Comparison of ENCODE assay signal across 1 cellular context in the genomic region with DNA sequence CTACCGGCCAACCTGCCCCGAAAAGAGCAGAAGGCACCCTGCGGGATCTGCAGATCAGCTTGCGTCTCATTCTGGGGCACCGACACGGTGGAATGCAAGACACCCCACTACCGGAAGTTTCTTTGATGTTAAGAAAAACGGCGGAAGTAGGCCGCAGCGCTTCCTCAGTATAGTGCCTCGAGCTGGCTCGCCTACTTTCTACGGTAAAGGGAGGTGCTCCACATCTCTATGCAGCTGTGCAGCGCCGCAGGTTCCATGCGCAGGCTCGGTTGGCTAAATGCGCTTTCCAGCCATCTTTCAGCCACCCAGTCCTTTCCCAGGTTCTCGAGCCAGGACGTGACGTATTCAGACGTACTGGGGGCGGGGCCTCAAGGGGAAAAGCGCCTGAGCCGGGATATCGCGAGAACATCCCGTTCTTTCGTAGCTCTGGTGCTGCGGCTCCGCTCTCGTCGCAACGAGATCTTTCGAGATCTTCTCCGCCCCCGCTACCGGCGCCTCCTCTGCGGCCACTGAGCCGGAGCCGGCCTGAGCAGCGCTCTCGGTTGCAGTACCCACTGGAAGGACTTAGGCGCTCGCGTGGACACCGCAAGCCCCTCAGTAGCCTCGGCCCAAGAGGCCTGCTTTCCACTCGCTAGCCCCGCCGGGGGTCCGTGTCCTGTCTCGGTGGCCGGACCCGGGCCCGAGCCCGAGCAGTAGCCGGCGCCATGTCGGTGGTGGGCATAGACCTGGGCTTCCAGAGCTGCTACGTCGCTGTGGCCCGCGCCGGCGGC.
TF ChIP-seq lines count a peak whose summit lies in the region.

A gene (plus strand): TSS at position 467 of the 770 bp plus-strand sequence. CDS start 238 bp downstream, at position 705.

TF ChIP-seq in HepG2, 621 proteins besides CTCF, POLR2A, EP300 and RAD21 (continued from another document):
- TF ChIP-seq, protein P1, sequence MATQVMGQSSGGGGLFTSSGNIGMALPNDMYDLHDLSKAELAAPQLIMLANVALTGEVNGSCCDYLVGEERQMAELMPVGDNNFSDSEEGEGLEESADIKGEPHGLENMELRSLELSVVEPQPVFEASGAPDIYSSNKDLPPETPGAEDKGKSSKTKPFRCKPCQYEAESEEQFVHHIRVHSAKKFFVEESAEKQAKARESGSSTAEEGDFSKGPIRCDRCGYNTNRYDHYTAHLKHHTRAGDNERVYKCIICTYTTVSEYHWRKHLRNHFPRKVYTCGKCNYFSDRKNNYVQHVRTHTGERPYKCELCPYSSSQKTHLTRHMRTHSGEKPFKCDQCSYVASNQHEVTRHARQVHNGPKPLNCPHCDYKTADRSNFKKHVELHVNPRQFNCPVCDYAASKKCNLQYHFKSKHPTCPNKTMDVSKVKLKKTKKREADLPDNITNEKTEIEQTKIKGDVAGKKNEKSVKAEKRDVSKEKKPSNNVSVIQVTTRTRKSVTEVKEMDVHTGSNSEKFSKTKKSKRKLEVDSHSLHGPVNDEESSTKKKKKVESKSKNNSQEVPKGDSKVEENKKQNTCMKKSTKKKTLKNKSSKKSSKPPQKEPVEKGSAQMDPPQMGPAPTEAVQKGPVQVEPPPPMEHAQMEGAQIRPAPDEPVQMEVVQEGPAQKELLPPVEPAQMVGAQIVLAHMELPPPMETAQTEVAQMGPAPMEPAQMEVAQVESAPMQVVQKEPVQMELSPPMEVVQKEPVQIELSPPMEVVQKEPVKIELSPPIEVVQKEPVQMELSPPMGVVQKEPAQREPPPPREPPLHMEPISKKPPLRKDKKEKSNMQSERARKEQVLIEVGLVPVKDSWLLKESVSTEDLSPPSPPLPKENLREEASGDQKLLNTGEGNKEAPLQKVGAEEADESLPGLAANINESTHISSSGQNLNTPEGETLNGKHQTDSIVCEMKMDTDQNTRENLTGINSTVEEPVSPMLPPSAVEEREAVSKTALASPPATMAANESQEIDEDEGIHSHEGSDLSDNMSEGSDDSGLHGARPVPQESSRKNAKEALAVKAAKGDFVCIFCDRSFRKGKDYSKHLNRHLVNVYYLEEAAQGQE (IDR thresholded peaks at IDR 0.05; ENCODE audit: borderline replicate concordance in 1 of 2, low read depth in 1 of 2, low read length in 2 of 2): peak in 1 of 2 experiments; percentile 74; a peak in 1 of 4 replicates
- TF ChIP-seq PHF5A (CRISPR knock-in tag; IDR thresholded peaks at IDR 0.05; ENCODE audit: low read depth, unreplicated experiment) (no peak), TCF7L2 (IDR thresholded peaks at IDR 0.05; ENCODE audit: low read depth, low read length) (no peak), ZNF253 (CRISPR knock-in tag; IDR thresholded peaks at IDR 0.05; ENCODE audit: borderline replicate concordance) (no peak), ZFP37 (CRISPR knock-in tag; IDR thresholded peaks at IDR 0.05; ENCODE audit: borderline replicate concordance) (no peak), MEIS2 (CRISPR knock-in tag; IDR thresholded peaks at IDR 0.05) (peak; percentile 18; the same call in 1 of the 2 replicates), SMYD3 (CRISPR knock-in tag; IDR thresholded peaks at IDR 0.05) (peak; percentile 37; the same call in 1 of the 2 replicates), ZNF17 (CRISPR knock-in tag; IDR thresholded peaks at IDR 0.05) (no peak), NKX3-1 (CRISPR knock-in tag; IDR thresholded peaks at IDR 0.05) (no peak; the same call in 1 of the 2 replicates), FOSL2 (CRISPR knock-in tag; IDR thresholded peaks at IDR 0.05) (no peak; the same call in 1 of the 2 replicates), ZBTB21 (CRISPR knock-in tag; IDR thresholded peaks at IDR 0.05) (peak; percentile 88), ZNF496 (CRISPR knock-in tag; IDR thresholded peaks at IDR 0.05; ENCODE audit: insufficient replicate concordance) (no peak), HOXD1 (CRISPR knock-in tag; IDR thresholded peaks at IDR 0.05) (no peak; the same call in none of the 2 replicates), ZBTB42 (CRISPR knock-in tag; IDR thresholded peaks at IDR 0.05) (no peak; the same call in 1 of the 2 replicates), ZBTB8A (CRISPR knock-in tag; IDR thresholded peaks at IDR 0.05; ENCODE audit: borderline replicate concordance, low read depth) (no peak), HNRNPL (IDR thresholded peaks at IDR 0.05; ENCODE audit: low read depth, low read length) (no peak; the same call in 1 of the 2 replicates), ZSCAN29 (CRISPR knock-in tag; conservative IDR thresholded peaks at IDR 0.05) (no peak), SMAD1 (CRISPR knock-in tag; IDR thresholded peaks at IDR 0.05; ENCODE audit: borderline replicate concordance, low read depth) (peak; percentile 5; the same call in 1 of the 2 replicates), FOXP1 (IDR thresholded peaks at IDR 0.05) (no peak), FOXP1 (CRISPR knock-in tag; IDR thresholded peaks at IDR 0.05) (0 out of 2 replicates have a peak, but pooled peaks have one; percentile 28), CHD2 (IDR thresholded peaks at IDR 0.05; ENCODE audit: low read depth, low read length) (peak; percentile 98), TAF1 (CRISPR knock-in tag; IDR thresholded peaks at IDR 0.05) (peak; percentile 97), ZNF333 (CRISPR knock-in tag; IDR thresholded peaks at IDR 0.05; ENCODE audit: borderline replicate concordance) (no peak), ZNF7 (CRISPR knock-in tag; IDR thresholded peaks at IDR 0.05) (no peak), NR2F2 (IDR thresholded peaks at IDR 0.05; ENCODE audit: borderline replicate concordance, low read depth) (no peak)
- TF ChIP-seq, protein P2, sequence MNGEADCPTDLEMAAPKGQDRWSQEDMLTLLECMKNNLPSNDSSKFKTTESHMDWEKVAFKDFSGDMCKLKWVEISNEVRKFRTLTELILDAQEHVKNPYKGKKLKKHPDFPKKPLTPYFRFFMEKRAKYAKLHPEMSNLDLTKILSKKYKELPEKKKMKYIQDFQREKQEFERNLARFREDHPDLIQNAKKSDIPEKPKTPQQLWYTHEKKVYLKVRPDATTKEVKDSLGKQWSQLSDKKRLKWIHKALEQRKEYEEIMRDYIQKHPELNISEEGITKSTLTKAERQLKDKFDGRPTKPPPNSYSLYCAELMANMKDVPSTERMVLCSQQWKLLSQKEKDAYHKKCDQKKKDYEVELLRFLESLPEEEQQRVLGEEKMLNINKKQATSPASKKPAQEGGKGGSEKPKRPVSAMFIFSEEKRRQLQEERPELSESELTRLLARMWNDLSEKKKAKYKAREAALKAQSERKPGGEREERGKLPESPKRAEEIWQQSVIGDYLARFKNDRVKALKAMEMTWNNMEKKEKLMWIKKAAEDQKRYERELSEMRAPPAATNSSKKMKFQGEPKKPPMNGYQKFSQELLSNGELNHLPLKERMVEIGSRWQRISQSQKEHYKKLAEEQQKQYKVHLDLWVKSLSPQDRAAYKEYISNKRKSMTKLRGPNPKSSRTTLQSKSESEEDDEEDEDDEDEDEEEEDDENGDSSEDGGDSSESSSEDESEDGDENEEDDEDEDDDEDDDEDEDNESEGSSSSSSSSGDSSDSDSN (CRISPR knock-in tag; IDR thresholded peaks at IDR 0.05): peak; percentile 79
- TF ChIP-seq, protein P3, sequence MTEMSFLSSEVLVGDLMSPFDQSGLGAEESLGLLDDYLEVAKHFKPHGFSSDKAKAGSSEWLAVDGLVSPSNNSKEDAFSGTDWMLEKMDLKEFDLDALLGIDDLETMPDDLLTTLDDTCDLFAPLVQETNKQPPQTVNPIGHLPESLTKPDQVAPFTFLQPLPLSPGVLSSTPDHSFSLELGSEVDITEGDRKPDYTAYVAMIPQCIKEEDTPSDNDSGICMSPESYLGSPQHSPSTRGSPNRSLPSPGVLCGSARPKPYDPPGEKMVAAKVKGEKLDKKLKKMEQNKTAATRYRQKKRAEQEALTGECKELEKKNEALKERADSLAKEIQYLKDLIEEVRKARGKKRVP (CRISPR knock-in tag; IDR thresholded peaks at IDR 0.05): peak in 1 of 2 experiments; percentile 44; a peak in 1 of 4 replicates
- TF ChIP-seq, protein P4, sequence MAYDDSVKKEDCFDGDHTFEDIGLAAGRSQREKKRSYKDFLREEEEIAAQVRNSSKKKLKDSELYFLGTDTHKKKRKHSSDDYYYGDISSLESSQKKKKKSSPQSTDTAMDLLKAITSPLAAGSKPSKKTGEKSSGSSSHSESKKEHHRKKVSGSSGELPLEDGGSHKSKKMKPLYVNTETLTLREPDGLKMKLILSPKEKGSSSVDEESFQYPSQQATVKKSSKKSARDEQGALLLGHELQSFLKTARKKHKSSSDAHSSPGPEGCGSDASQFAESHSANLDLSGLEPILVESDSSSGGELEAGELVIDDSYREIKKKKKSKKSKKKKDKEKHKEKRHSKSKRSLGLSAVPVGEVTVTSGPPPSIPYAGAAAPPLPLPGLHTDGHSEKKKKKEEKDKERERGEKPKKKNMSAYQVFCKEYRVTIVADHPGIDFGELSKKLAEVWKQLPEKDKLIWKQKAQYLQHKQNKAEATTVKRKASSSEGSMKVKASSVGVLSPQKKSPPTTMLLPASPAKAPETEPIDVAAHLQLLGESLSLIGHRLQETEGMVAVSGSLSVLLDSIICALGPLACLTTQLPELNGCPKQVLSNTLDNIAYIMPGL (CRISPR knock-in tag; IDR thresholded peaks at IDR 0.05; ENCODE audit: borderline replicate concordance in 1 of 2, low read depth in 1 of 2): peak; percentile 71 to 79
